17 cellular contexts compared by ENCODE assay signal in the genomic region with DNA sequence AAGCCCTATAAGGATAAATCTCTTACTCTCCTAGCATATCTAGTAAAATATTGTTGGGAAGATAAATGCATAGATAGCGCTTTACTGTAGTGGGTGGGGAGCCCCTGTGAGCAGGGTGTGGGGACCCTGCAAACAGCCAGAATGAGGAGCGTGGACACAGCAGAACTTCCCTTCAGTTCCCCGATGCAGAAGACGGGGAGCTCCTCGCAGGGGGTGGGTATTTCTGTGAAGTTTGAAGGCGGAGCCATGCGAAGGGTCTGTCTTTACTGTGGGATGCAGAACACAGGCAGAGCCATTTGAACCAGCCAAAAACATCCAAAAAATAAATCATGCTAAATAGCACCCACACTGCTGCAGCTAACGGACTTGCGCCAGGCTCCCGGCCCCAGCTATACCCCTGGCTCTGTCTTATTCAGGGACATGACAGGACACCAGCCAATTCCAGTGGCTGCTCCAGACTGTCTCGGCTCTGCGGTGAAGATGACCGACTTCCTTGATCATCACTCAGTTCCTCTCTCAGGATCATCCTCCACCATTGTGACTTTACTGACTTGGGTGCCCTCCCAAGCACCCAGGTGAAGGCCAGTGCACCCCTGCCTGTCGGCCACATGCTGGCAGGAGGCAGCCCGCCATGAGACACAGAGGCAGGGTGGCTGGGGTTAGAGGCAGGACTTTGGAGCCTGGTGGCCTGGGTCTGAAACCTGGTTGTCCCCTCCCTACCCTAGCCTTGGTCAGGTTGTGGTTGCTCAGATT.
DNase-seq lines count a peak whose midpoint lies in the region; TF ChIP-seq lines count a peak whose summit lies in the region.
"Had no signal": no experiment of that assay in that cellular context is flagged by ENCODE, and none has a peak within 500 bp of the region (broad histone marks: within the 10 kb centered on the region; RNA-seq: fewer than 3 reads in every experiment).

No MANE protein-coding gene starts in this region.

- H3K4me1 ChIP-seq in ascending aorta (peaks cover 26 to 38% of the 10 kb centered on the region in 2 donors), ovary (ENCODE audit: insufficient read depth) (peaks cover 16% of the 10 kb centered on the region), tibial artery (peaks cover 0 to 44% (median 20%) of the 10 kb centered on the region in 4 donors), suprapubic skin (peaks cover 5% of the 10 kb centered on the region)
- H3K4me1 ChIP-seq: SJCRH30 had no signal

- TF ChIP-seq CTCF in ascending aorta (IDR thresholded peaks at IDR 0.05) (no peak), ovary (IDR thresholded peaks at IDR 0.05) (no peak), tibial artery (IDR thresholded peaks at IDR 0.05) (no peak), suprapubic skin (IDR thresholded peaks at IDR 0.05) (no peak)

- no peaks in the 10 kb centered on the region for H3K27me3 ChIP-seq in ascending aorta
- H3K27me3 ChIP-seq in ovary = no peaks in the 10 kb centered on the region
- H3K27me3 ChIP-seq in tibial artery = no peaks in the 10 kb centered on the region
- H3K27me3 ChIP-seq in suprapubic skin = no peaks in the 10 kb centered on the region

- in situ Hi-C loops in KBM-7 (cut with MboI; ENCODE audit: low pct_unique_long_range_greater_than_20kb, low sequenced_read_pairs) = no loop called here

- 70 to 87% (median 79%) methylated on average over 15 of the region's 15 CpGs for WGBS in ovary, 3 donors
- 89% methylated on average over 10 of the region's 15 CpGs for WGBS in suprapubic skin

- TF ChIP-seq EP300 in ovary (IDR thresholded peaks at IDR 0.05) (no peak), suprapubic skin (IDR thresholded peaks at IDR 0.05) (no peak)

- H3K4me3 ChIP-seq in ascending aorta = peak overlapping the region in 1 of 2 donors; percentile 14
- no peak overlapping the region for H3K4me3 ChIP-seq in ovary
- peak overlapping the region; percentile 0 to 18 for H3K4me3 ChIP-seq in tibial artery
- H3K4me3 ChIP-seq in suprapubic skin = no peak overlapping the region
- H3K4me3 ChIP-seq: PC-9, SJCRH30 had no signal

- intact Hi-C loops in ascending aorta (cut with DNase I) (loop anchor here (2.0 to 5.0 kb wide), 2 partner anchors 33 to 48 kb away; no protein-coding TSS in a partner anchor), ovary (cut with DNase I) (no loop called here), tibial artery (cut with DNase I; ENCODE audit: low total_unique reads) (no loop called here)

- no peaks in the 10 kb centered on the region for H3K36me3 ChIP-seq in ascending aorta
- H3K36me3 ChIP-seq in ovary = no peaks in the 10 kb centered on the region
- H3K36me3 ChIP-seq in tibial artery = no peaks in the 10 kb centered on the region
- H3K36me3 ChIP-seq in suprapubic skin = no peaks in the 10 kb centered on the region
- H3K36me3 ChIP-seq: SJCRH30 had no signal

- TF ChIP-seq POLR2A in ovary (IDR thresholded peaks at IDR 0.05) (no peak), suprapubic skin (IDR thresholded peaks at IDR 0.05) (no peak)

- no peaks in the 10 kb centered on the region for H3K9me3 ChIP-seq in ascending aorta
- no peaks in the 10 kb centered on the region for H3K9me3 ChIP-seq in ovary
- no peaks in the 10 kb centered on the region for H3K9me3 ChIP-seq in tibial artery
- H3K9me3 ChIP-seq in suprapubic skin = no peaks in the 10 kb centered on the region
- H3K9me3 ChIP-seq: SJCRH30 had no signal

- DNase-seq in ascending aorta (ENCODE audit: low spot score in 2 of 2) = no peak
- DNase-seq in islet precursor cell = peak; percentile 28
- no peak for DNase-seq in ovary
- DNase-seq in tibial artery = no peak
- no peak for DNase-seq in KBM-7
- no peak for DNase-seq in cerebellum (ENCODE audit: low spot score)
- no peak for DNase-seq in suprapubic skin (ENCODE audit: low spot score in 2 of 2)
- no peak for DNase-seq in ureter (ENCODE audit: low spot score)
- DNase-seq: DMS 273 treated with DMSO at 0.1 percent for 48 hours, GF-D8, GOT3, HFFc6, NCI-H1436, NCI-H2029, NCI-H510A, PC-9, SJCRH30 had no signal

- H3K27ac ChIP-seq in ascending aorta (peak overlapping the region; percentile 83 to 84), ovary (peak overlapping the region; percentile 17 to 36), tibial artery (peak overlapping the region; percentile 71 to 80), suprapubic skin (no peak overlapping the region)
- H3K27ac ChIP-seq: PC-9, SJCRH30 had no signal

Comparison
In these comparisons a context has a peak if more than half of its experiments do, and no peak if none do; other contexts are left out.
1. H3K4me3 ChIP-seq: peak in tibial artery (2 of 2); none in ovary (single experiment) and suprapubic skin (single experiment).